8 cellular contexts compared by ENCODE assay signal in the genomic region with DNA sequence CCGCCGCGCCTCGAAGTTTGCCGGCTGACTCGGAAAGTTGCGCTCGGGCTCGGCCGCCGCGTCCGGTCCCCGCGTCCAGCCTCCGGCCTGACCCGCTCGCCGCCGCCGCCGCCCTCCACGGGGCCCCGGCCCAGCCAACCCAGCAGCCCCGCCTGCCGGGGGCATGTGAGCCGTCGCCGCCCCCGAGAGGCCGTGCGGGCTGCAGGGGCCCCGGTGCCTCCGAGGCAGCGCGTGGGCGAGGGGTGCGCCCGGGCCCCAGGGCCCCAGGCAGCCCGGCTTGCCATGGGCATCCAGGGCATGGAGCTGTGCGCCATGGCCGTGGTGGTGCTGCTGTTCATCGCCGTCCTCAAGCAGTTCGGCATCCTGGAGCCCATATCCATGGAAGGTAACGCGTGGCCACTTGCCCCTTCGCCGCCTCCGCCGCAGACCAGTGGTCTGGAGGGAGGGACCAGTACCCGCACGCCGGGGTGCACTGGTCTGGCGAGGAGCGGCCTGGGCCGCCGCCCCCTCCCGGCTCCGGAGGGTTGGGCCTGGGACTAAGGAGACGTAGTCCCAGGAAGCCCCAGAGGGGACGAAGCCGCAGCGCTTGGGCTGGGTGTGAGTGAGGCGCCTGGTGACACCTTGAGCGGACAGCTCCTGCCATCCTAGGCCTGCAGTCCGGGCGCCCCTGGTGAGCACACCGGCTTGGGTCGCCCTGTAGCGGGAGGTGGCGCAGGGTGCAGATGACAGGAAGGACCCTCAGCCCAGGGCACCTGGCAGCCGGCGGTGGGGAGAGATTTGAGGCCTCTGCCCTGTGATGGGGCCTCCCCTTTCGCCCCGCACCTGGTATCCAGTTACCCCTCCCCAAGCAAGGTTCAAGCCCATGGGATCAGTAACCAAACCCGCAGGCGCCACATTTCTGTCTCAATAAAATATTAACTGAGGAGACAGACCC. TPM values are rescaled to one million over a fixed set of nuclear protein-coding genes. Genes with fewer than 3 reads are reported as not detected.
DNase-seq lines count a peak whose midpoint lies in the region; ATAC-seq and FAIRE-seq lines count a peak whose summit lies in the region.

No MANE protein-coding gene starts in this region.

- H3K27me3 Mint-ChIP-seq in naive thymus-derived CD8-positive, alpha-beta T cell = peaks cover 17 to 56% (median 32%) of the 10 kb centered on the region in 5 donors

- DNase-seq in 8988T (peak; percentile 69), HTR-8/SVneo (ENCODE audit: insufficient read length, low spot score) (peak; percentile 51), epidermal melanocyte (ENCODE audit: insufficient read length, low spot score) (peak; percentile 20), SW480 (ENCODE audit: low spot score) (no peak), SK-N-DZ (ENCODE audit: low spot score) (no peak)
- DNase-seq in naive thymus-derived CD8-positive, alpha-beta T cell = peak in 2 of 10 donors; percentile 11 to 44

- POLR2A ChIA-PET in naive thymus-derived CD8-positive, alpha-beta T cell (lab: Charles Lee) = no interaction called here

- peak overlapping the region in 6 of 10 donors; percentile 38 to 55 (median 44) for H3K4me3 Mint-ChIP-seq in naive thymus-derived CD8-positive, alpha-beta T cell

- no peak overlapping the region for H3K27ac Mint-ChIP-seq in naive thymus-derived CD8-positive, alpha-beta T cell

- H3K9me3 Mint-ChIP-seq in naive thymus-derived CD8-positive, alpha-beta T cell = peaks cover 0 to 2% (median 0%) of the 10 kb centered on the region in 9 donors

- peaks cover 0 to 6% (median 4%) of the 10 kb centered on the region in 4 donors for H3K4me1 Mint-ChIP-seq in naive thymus-derived CD8-positive, alpha-beta T cell

- peaks cover 0 to 4% (median 0%) of the 10 kb centered on the region in 3 donors for H3K36me3 Mint-ChIP-seq in naive thymus-derived CD8-positive, alpha-beta T cell

- FAIRE-seq in HTR-8/SVneo (lab: Jason Lieb, UNC) = peak; percentile 72

- ATAC-seq in naive thymus-derived CD8-positive, alpha-beta T cell = no peak
- ATAC-seq in HG03025 (IDR thresholded peaks at IDR 0.05; ENCODE audit: low FRiP score, unreplicated experiment) (no peak), GM21717 (IDR thresholded peaks at IDR 0.05; ENCODE audit: unreplicated experiment) (no peak)

RNA-seq across cellular contexts. Expression of a gene that starts 49.9 kb away (rescaled TPM):
- total RNA-seq in naive thymus-derived CD8-positive, alpha-beta T cell = not detected
- polyA plus RNA-seq in naive thymus-derived CD8-positive, alpha-beta T cell = not detected
- 0.94 TPM in 1 of 2 replicates, not detected in the other for polyA plus RNA-seq in SK-N-DZ (2014; cell fraction: cytosol; rRNA removed)
- polyA plus RNA-seq in SK-N-DZ (2014; cell fraction: nucleus; rRNA removed) = 3.4 TPM in 1 of 2 replicates, not detected in the other

RNA-seq across cellular contexts. Expression of a gene that starts 55.5 kb away (rescaled TPM):
- 10 to 100 TPM; 30.8 to 35.2 TPM for total RNA-seq in naive thymus-derived CD8-positive, alpha-beta T cell
- polyA plus RNA-seq in naive thymus-derived CD8-positive, alpha-beta T cell = 10 to 100 TPM; 19.3 to 21.5 (median 20.6) TPM
- 24.4 and 31.2 TPM in 2 replicates for polyA plus RNA-seq in SK-N-DZ (2014; cell fraction: cytosol; rRNA removed)
- 61.1 and 70.7 TPM in 2 replicates for polyA plus RNA-seq in SK-N-DZ (2014; cell fraction: nucleus; rRNA removed)

Comparison
In these comparisons a context has a peak if more than half of its experiments do, and no peak if none do; other contexts are left out.
1. DNase-seq: peak in 8988T (single experiment), HTR-8/SVneo (single experiment) and epidermal melanocyte (single experiment); none in SW480 (single experiment) and SK-N-DZ (single experiment).